ENCODE assay signal across 21 cellular contexts in the genomic region with DNA sequence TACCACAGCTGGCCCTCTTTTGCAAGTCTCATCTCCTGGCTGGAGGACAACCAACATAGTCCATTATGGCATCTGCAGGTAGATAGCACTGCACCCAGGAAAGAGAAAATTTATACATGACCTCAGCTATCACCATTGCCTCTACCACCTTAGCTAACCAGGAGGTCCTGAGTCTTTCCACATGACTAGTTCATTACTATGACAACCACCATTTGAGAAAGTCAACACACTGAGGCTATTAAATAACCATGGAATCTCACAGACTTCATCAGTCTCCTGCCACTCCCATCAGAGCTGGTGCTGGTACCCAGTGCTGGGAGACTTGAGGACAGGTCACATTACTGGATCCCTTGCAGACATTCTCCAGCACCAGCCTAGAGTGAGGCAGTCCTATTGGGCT.
"Had no signal": no experiment of that assay in that cellular context is flagged by ENCODE, and none has a peak within 500 bp of the region (broad histone marks: within the 10 kb centered on the region; RNA-seq: fewer than 3 reads in every experiment).

No MANE protein-coding gene starts in this region.

- DNase-seq: cortex of kidney; effector memory CD8-positive, alpha-beta T cell; erythroblast; esophagus squamous epithelium; foreskin melanocyte; head of caudate nucleus; left colon; left ventricle myocardium superior; lower lobe of right lung; naive thymus-derived CD8-positive, alpha-beta T cell; nephron progenitor cell; nucleus accumbens; right lobe of liver; small intestine; stimulated activated CD4-positive, alpha-beta T cell treated with anti-CD3 and anti-CD28 coated beads, Interleukin-15, amount 100 ng/mL, for 24 hours; stimulated activated CD4-positive, alpha-beta T cell treated with anti-CD3 and anti-CD28 coated beads, Interleukin-2, amount 100 ng/mL, for 48 hours; stimulated activated naive B cell treated with anti-CD40 and anti-IgM and Interleukin-4, amounts not matched to agents 10 μg/mL and 1 μg/mL and 100 μg/mL, for 72 hours; stimulated activated naive CD8-positive, alpha-beta T cell treated with anti-CD3 and anti-CD28 coated beads, Interleukin-15, amount 100 ng/mL, for 72 hours; transverse colon; upper lobe of right lung; uterus had no signal

- ATAC-seq: effector memory CD8-positive, alpha-beta T cell; left colon; left ventricle myocardium superior; lower lobe of right lung; naive thymus-derived CD8-positive, alpha-beta T cell; stimulated activated naive B cell treated with anti-CD40 and anti-IgM and Interleukin-4, amounts not matched to agents 10 μg/mL and 1 μg/mL and 100 μg/mL, for 72 hours; stimulated activated naive CD8-positive, alpha-beta T cell treated with anti-CD3 and anti-CD28 coated beads, Interleukin-15, amount 100 ng/mL, for 72 hours; upper lobe of right lung had no signal
